In genomic region chr16:30016555-30017276, GRCh38 we compare ENCODE assay signal across 1 cellular context.
A peak's percentile ranks its signal among the peaks of the same experiment; 100 is the strongest.
TF ChIP-seq lines count a peak whose summit lies in the region.

No MANE protein-coding gene starts in this region.

TF ChIP-seq in HepG2, 621 proteins besides CTCF, POLR2A, EP300 and RAD21 (continued from another document and continues in another):
- TF ChIP-seq ARID5B (CRISPR knock-in tag; IDR thresholded peaks at IDR 0.05) (peak; percentile 43; the same call in 1 of the 2 replicates), ZNF652 (CRISPR knock-in tag; IDR thresholded peaks at IDR 0.05; ENCODE audit: borderline replicate concordance, low read depth) (peak; percentile 65), FOXP1 (IDR thresholded peaks at IDR 0.05) (no peak), FOXP1 (CRISPR knock-in tag; IDR thresholded peaks at IDR 0.05) (0 out of 2 replicates have a peak, but pooled peaks have one; percentile 19), ZNF512B (CRISPR knock-in tag; IDR thresholded peaks at IDR 0.05; ENCODE audit: borderline replicate concordance) (0 out of 2 replicates have a peak, but pooled peaks have one; percentile 34), ZNF619 (CRISPR knock-in tag; IDR thresholded peaks at IDR 0.05) (peak; percentile 80; the same call in 1 of the 2 replicates), ATF1 (CRISPR knock-in tag; IDR thresholded peaks at IDR 0.05) (no peak), HHEX (CRISPR knock-in tag; IDR thresholded peaks at IDR 0.05) (no peak), ZNF644 (CRISPR knock-in tag; IDR thresholded peaks at IDR 0.05; ENCODE audit: low read depth) (no peak), PHF21A (CRISPR knock-in tag; IDR thresholded peaks at IDR 0.05) (no peak), HOXA3 (CRISPR knock-in tag; IDR thresholded peaks at IDR 0.05) (0 out of 2 replicates have a peak, but pooled peaks have one; percentile 10), THAP11 (CRISPR knock-in tag; IDR thresholded peaks at IDR 0.05) (0 out of 2 replicates have a peak, but pooled peaks have one; percentile 28), SOX6 (IDR thresholded peaks at IDR 0.05) (no peak), SOX6 (CRISPR knock-in tag; IDR thresholded peaks at IDR 0.05) (peak; percentile 56), SKI (IDR thresholded peaks at IDR 0.05; ENCODE audit: partially characterized antibody) (peak; percentile 58), SALL1 (CRISPR knock-in tag; IDR thresholded peaks at IDR 0.05) (peak; percentile 64), PATZ1 (CRISPR knock-in tag; IDR thresholded peaks at IDR 0.05) (0 out of 2 replicates have a peak, but pooled peaks have one; percentile 8), ZBTB7B (CRISPR knock-in tag; IDR thresholded peaks at IDR 0.05) (0 out of 2 replicates have a peak, but pooled peaks have one; percentile 40), LBX2 (CRISPR knock-in tag; IDR thresholded peaks at IDR 0.05; ENCODE audit: borderline replicate concordance) (0 out of 2 replicates have a peak, but pooled peaks have one; percentile 17), SOX13 (IDR thresholded peaks at IDR 0.05) (no peak), SOX13 (CRISPR knock-in tag; conservative IDR thresholded peaks at IDR 0.05 in 1 of 2, IDR thresholded peaks at IDR 0.05 in 1 of 2) (peak in 1 of 2 experiments; percentile 36; a peak in 1 of 4 replicates), ZNF276 (CRISPR knock-in tag; IDR thresholded peaks at IDR 0.05; ENCODE audit: low read depth) (0 out of 2 replicates have a peak, but pooled peaks have one; percentile 30), FOXK2 (IDR thresholded peaks at IDR 0.05) (no peak), ARNTL (CRISPR knock-in tag; IDR thresholded peaks at IDR 0.05) (0 out of 2 replicates have a peak, but pooled peaks have one; percentile 45), FOXA1 (IDR thresholded peaks at IDR 0.05) (no peak), FOXA1 (CRISPR knock-in tag; IDR thresholded peaks at IDR 0.05) (peak; percentile 40; the same call in 1 of the 2 replicates), FOSL2 (CRISPR knock-in tag; IDR thresholded peaks at IDR 0.05) (peak; percentile 87), ZBTB20 (CRISPR knock-in tag; IDR thresholded peaks at IDR 0.05; ENCODE audit: borderline replicate concordance, low read depth) (peak; percentile 31; the same call in 1 of the 2 replicates), STAG1 (CRISPR knock-in tag; IDR thresholded peaks at IDR 0.05) (no peak), HIC2 (CRISPR knock-in tag; IDR thresholded peaks at IDR 0.05; ENCODE audit: low read depth) (peak; percentile 28; the same call in 1 of the 2 replicates), MED1 (CRISPR knock-in tag; IDR thresholded peaks at IDR 0.05) (peak; percentile 51), ZBTB21 (CRISPR knock-in tag; IDR thresholded peaks at IDR 0.05) (0 out of 2 replicates have a peak, but pooled peaks have one; percentile 17), HDAC2 (CRISPR knock-in tag; IDR thresholded peaks at IDR 0.05) (peak; percentile 45; the same call in 1 of the 2 replicates), KDM2A (CRISPR knock-in tag; IDR thresholded peaks at IDR 0.05; ENCODE audit: borderline replicate concordance, low read depth) (0 out of 2 replicates have a peak, but pooled peaks have one; percentile 34), ZNF460 (CRISPR knock-in tag; IDR thresholded peaks at IDR 0.05; ENCODE audit: borderline replicate concordance) (peak; percentile 75), ESRRA (CRISPR knock-in tag; IDR thresholded peaks at IDR 0.05; ENCODE audit: low read depth) (0 out of 2 replicates have a peak, but pooled peaks have one; percentile 3), JUND (CRISPR knock-in tag; IDR thresholded peaks at IDR 0.05) (0 out of 2 replicates have a peak, but pooled peaks have one; percentile 44), IKZF5 (CRISPR knock-in tag; IDR thresholded peaks at IDR 0.05) (peak; percentile 57; the same call in 1 of the 2 replicates), GZF1 (CRISPR knock-in tag; IDR thresholded peaks at IDR 0.05) (no peak), ZNF766 (CRISPR knock-in tag; IDR thresholded peaks at IDR 0.05; ENCODE audit: borderline replicate concordance) (no peak), ZSCAN29 (CRISPR knock-in tag; conservative IDR thresholded peaks at IDR 0.05) (peak; percentile 57; the same call in 1 of the 2 replicates), ARID4A (CRISPR knock-in tag; IDR thresholded peaks at IDR 0.05; ENCODE audit: borderline replicate concordance) (peak; percentile 25; the same call in 1 of the 2 replicates), ZNF274 (CRISPR knock-in tag; IDR thresholded peaks at IDR 0.05) (0 out of 2 replicates have a peak, but pooled peaks have one; percentile 6), SETDB1 (CRISPR knock-in tag; IDR thresholded peaks at IDR 0.05; ENCODE audit: borderline replicate concordance) (no peak), HCFC1 (IDR thresholded peaks at IDR 0.05; ENCODE audit: low read depth, low read length) (no peak), ZFX (CRISPR knock-in tag; IDR thresholded peaks at IDR 0.05; ENCODE audit: low read depth) (0 out of 2 replicates have a peak, but pooled peaks have one; percentile 30), TBX2 (CRISPR knock-in tag; IDR thresholded peaks at IDR 0.05; ENCODE audit: borderline replicate concordance) (0 out of 2 replicates have a peak, but pooled peaks have one; percentile 31), XRCC5 (optimal IDR thresholded peaks at IDR 0.05; ENCODE audit: low read length) (no peak)
